Comparison of ENCODE assay signal across 10 cellular contexts in genomic region chr16:4140652-4141051, GRCh38. TPM values are rescaled to one million over a fixed set of nuclear protein-coding genes. Genes with fewer than 3 reads are reported as not detected.
A peak's percentile ranks its signal among the peaks of the same experiment; 100 is the strongest.
DNase-seq lines count a peak whose midpoint lies in the region; ATAC-seq and TF ChIP-seq lines count a peak whose summit lies in the region.
"Had no signal": no experiment of that assay in that cellular context is flagged by ENCODE, and none has a peak within 500 bp of the region (broad histone marks: within the 10 kb centered on the region; RNA-seq: fewer than 3 reads in every experiment).

No MANE protein-coding gene starts in this region.

- H3K9me3 Mint-ChIP-seq in stimulated activated naive CD8-positive, alpha-beta T cell treated with anti-CD3 and anti-CD28 coated beads, Interleukin-15, amount 100 ng/mL, for 72 hours, result no peaks in the 10 kb centered on the region

- peaks cover 11% of the 10 kb centered on the region for H3K27me3 Mint-ChIP-seq in stimulated activated naive CD8-positive, alpha-beta T cell treated with anti-CD3 and anti-CD28 coated beads, Interleukin-15, amount 100 ng/mL, for 72 hours

- no peak overlapping the region for H3K4me3 Mint-ChIP-seq in stimulated activated naive CD8-positive, alpha-beta T cell treated with anti-CD3 and anti-CD28 coated beads, Interleukin-15, amount 100 ng/mL, for 72 hours
- H3K4me3 Mint-ChIP-seq: activated CD4-positive, alpha-beta memory T cell treated with anti-CD3 and anti-CD28 coated beads, Interleukin-2, amount 10 ng/mL, durations not matched to agents 7 days and 5 days had no signal

- peaks cover 6% of the 10 kb centered on the region for H3K4me1 Mint-ChIP-seq in stimulated activated naive CD8-positive, alpha-beta T cell treated with anti-CD3 and anti-CD28 coated beads, Interleukin-15, amount 100 ng/mL, for 72 hours

- no peak overlapping the region for H3K4me3 ChIP-seq in fibroblast of the aortic adventitia (ENCODE audit: low read depth, low read length)

- TF ChIP-seq CTCF in fibroblast of the aortic adventitia (IDR thresholded peaks at IDR 0.05; ENCODE audit: insufficient read depth, low read length), result no peak

- ATAC-seq in stimulated activated naive CD8-positive, alpha-beta T cell treated with anti-CD3 and anti-CD28 coated beads, Interleukin-15, amount 100 ng/mL, for 72 hours, result no peak
- no peak for ATAC-seq in stimulated activated naive CD8-positive, alpha-beta T cell treated with anti-CD3 and anti-CD28 coated beads, Interleukin-15, Interleukin-2, amounts not matched to agents 100 U/mL and 50 U/mL, for 24 hours
- no peak for ATAC-seq in HG02938 (IDR thresholded peaks at IDR 0.05; ENCODE audit: unreplicated experiment)

- H3K27ac Mint-ChIP-seq in stimulated activated naive CD8-positive, alpha-beta T cell treated with anti-CD3 and anti-CD28 coated beads, Interleukin-15, amount 100 ng/mL, for 72 hours, result peak overlapping the region; percentile 14 to 92

- no peak for DNase-seq in stimulated activated naive CD8-positive, alpha-beta T cell treated with anti-CD3 and anti-CD28 coated beads, Interleukin-15, amount 100 ng/mL, for 72 hours
- DNase-seq in stimulated activated naive CD8-positive, alpha-beta T cell treated with anti-CD3 and anti-CD28 coated beads, Interleukin-15, Interleukin-2, amounts not matched to agents 100 U/mL and 50 U/mL, for 24 hours, result no peak
- DNase-seq in SIG-M5 (lab: John Stamatoyannopoulos, UW), result peak; percentile 13
- DNase-seq in fibroblast of the aortic adventitia (ENCODE audit: low read depth), result peak; percentile 68
- no peak for DNase-seq in NK-92 (lab: John Stamatoyannopoulos, UW; ENCODE audit: unreplicated experiment)
- DNase-seq in T1000 (lab: John Stamatoyannopoulos, UW), result no peak
- no peak for DNase-seq in cerebellar cortex (ENCODE audit: low spot score)
- DNase-seq: activated CD4-positive, alpha-beta memory T cell treated with anti-CD3 and anti-CD28 coated beads, Interleukin-2, amount 10 ng/mL, durations not matched to agents 7 days and 5 days; stimulated activated CD4-positive, alpha-beta T cell treated with anti-CD3 and anti-CD28 coated beads, Interleukin-4, amount 100 ng/mL, for 4 hours had no signal

RNA-seq across cellular contexts. Expression of gene ADCY9, which starts 24.4 kb away (rescaled TPM):
- total RNA-seq in fibroblast of the aortic adventitia (ENCODE audit: low replicate concordance), result 11.2 and 23.6 TPM in 2 replicates

Comparison
In these comparisons a context has a peak if more than half of its experiments do, and no peak if none do; other contexts are left out.
1. DNase-seq: peak in SIG-M5 (single experiment) and fibroblast of the aortic adventitia (single experiment); none in stimulated activated naive CD8-positive, alpha-beta T cell treated with anti-CD3 and anti-CD28 coated beads, Interleukin-15, amount 100 ng/mL, for 72 hours (0 of 2), stimulated activated naive CD8-positive, alpha-beta T cell treated with anti-CD3 and anti-CD28 coated beads, Interleukin-15, Interleukin-2, amounts not matched to agents 100 U/mL and 50 U/mL, for 24 hours (single experiment), NK-92 (single experiment), T1000 (single experiment) and cerebellar cortex (single experiment).